11 cellular contexts compared by ENCODE assay signal in the genomic region with DNA sequence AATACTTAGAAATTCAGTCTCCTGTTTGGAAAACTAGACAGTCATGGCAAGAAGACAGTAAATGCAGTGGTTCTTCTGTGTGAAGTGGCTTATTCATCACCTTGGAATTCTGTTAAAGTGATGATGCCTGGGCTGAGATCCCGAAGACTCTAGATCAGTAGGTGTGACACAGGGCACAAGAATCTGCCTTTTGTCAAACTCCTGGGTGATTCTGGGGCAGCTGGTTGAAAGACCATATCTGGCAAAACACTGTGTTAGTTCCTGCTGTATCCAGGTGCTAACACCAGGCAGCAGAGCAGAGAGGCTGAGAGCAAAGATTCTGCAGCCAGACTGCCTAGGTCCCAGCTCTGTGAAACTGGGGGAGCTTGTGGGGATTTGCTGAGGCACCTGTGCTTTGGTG. TPM values are rescaled to one million over a fixed set of nuclear protein-coding genes. Genes with fewer than 3 reads are reported as not detected.
DNase-seq lines count a peak whose midpoint lies in the region; FAIRE-seq and TF ChIP-seq lines count a peak whose summit lies in the region.
"Had no signal": no experiment of that assay in that cellular context is flagged by ENCODE, and none has a peak within 500 bp of the region (broad histone marks: within the 10 kb centered on the region; RNA-seq: fewer than 3 reads in every experiment).

No MANE protein-coding gene starts in this region.

- H4K20me1 ChIP-seq in OCI-LY3 (ENCODE audit: insufficient read depth, low read length) (no peaks in the 10 kb centered on the region), endothelial cell of umbilical vein (replicated peaks; ENCODE audit: control insufficient read depth, extremely low read depth, insufficient read depth, low read length) (no peaks in the 10 kb centered on the region)

- no peak for TF ChIP-seq CTCF in OCI-LY3 (IDR thresholded peaks at IDR 0.05; ENCODE audit: low read depth, low read length)
- TF ChIP-seq CTCF in endothelial cell of umbilical vein (IDR thresholded peaks at IDR 0.05; ENCODE audit: extremely low read depth in 1 of 2, insufficient read depth in 1 of 2, low read depth in 1 of 2, low read length in 2 of 2), result no peak

- POLR2A ChIA-PET in endothelial cell of umbilical vein (lab: Charles Lee), result no interaction called here

- CTCF ChIA-PET in endothelial cell of umbilical vein (lab: Charles Lee), result interaction anchor here (0.5 to 3.4 kb wide), 5 partner anchors 9 to 51 kb away, joined by 3 to 14 read pairs (median 3); no protein-coding TSS in a partner anchor

- peaks cover 73% of the 10 kb centered on the region for H3K4me1 ChIP-seq in OCI-LY3 (ENCODE audit: low read length)
- peaks cover 20% of the 10 kb centered on the region for H3K4me1 ChIP-seq in endothelial cell of umbilical vein (ENCODE audit: control insufficient read depth, extremely low read depth, insufficient read depth, low read length)

- dilution Hi-C loops in endothelial cell of umbilical vein (cut with MboI; ENCODE audit: extremely low pct_ligation_motif_present, low sequenced_read_pairs), result no loop called here

- H3K27ac ChIP-seq in OCI-LY3 (ENCODE audit: low read length) (peak overlapping the region; percentile 90), endothelial cell of umbilical vein (ENCODE audit: insufficient read depth, low read depth, low read length) (no peak overlapping the region)

- FAIRE-seq in endothelial cell of umbilical vein (lab: Jason Lieb, UNC), result peak; percentile 60

- H3K9ac ChIP-seq in OCI-LY3 (ENCODE audit: low read length) (peak overlapping the region; percentile 75), endothelial cell of umbilical vein (replicated peaks; ENCODE audit: extremely low read depth, insufficient read depth, low read length) (no peak overlapping the region)

- no peaks in the 10 kb centered on the region for H3K9me3 ChIP-seq in OCI-LY3 (ENCODE audit: insufficient read depth, low read length)
- no peaks in the 10 kb centered on the region for H3K9me3 ChIP-seq in endothelial cell of umbilical vein (replicated peaks; ENCODE audit: control insufficient read depth, insufficient read depth, low read length)

- intact Hi-C loops in endothelial cell of umbilical vein (cut with micrococcal nuclease), result loop anchor here (2.0 to 5.0 kb wide), 3 partner anchors 53 to 193 kb away; a partner anchor contains a TSS

- H3K79me2 ChIP-seq in OCI-LY3 (ENCODE audit: low read length) (no peaks in the 10 kb centered on the region), endothelial cell of umbilical vein (ENCODE audit: control insufficient read depth, insufficient read depth, low read length) (no peaks in the 10 kb centered on the region)

- H3K36me3 ChIP-seq in OCI-LY3 (replicated peaks; ENCODE audit: low read depth, low read length), result no peaks in the 10 kb centered on the region
- no peaks in the 10 kb centered on the region for H3K36me3 ChIP-seq in endothelial cell of umbilical vein (ENCODE audit: control insufficient read depth in 2 of 2, extremely low read depth in 1 of 2, insufficient read depth in 2 of 2, low read length in 2 of 2)

- peak overlapping the region; percentile 99 for H3K4me2 ChIP-seq in OCI-LY3 (ENCODE audit: low read length)
- peak overlapping the region; percentile 25 for H3K4me2 ChIP-seq in endothelial cell of umbilical vein (ENCODE audit: insufficient read depth, low read length)

- peak overlapping the region; percentile 54 for H3K4me3 ChIP-seq in OCI-LY3 (ENCODE audit: low read length)
- H3K4me3 ChIP-seq in endothelial cell of umbilical vein (replicated peaks in 1 of 3; ENCODE audit: insufficient read depth in 1 of 3, low read depth in 1 of 3, low read length in 3 of 3), result no peak overlapping the region

- H3K9me1 ChIP-seq in endothelial cell of umbilical vein (replicated peaks; ENCODE audit: control insufficient read depth, extremely low read depth, insufficient read depth, low read length), result no peaks in the 10 kb centered on the region

- peak; percentile 97 for DNase-seq in ELR (ENCODE audit: low read depth)
- no peak for DNase-seq in endothelial cell of umbilical vein (ENCODE audit: low read depth, low spot score)
- peak; percentile 67 for DNase-seq in non-pigmented ciliary epithelial cell (ENCODE audit: low read depth)
- no peak for DNase-seq in ureter (ENCODE audit: low spot score)
- DNase-seq in stimulated activated CD8-positive, alpha-beta memory T cell treated with anti-CD3 and anti-CD28 coated beads, Interleukin-4, amount 100 ng/mL, for 48 hours, result no peak
- no peak for DNase-seq in NCI-H1694 (lab: John Stamatoyannopoulos, UW)
- no peak for DNase-seq in epidermal melanocyte (ENCODE audit: insufficient read length, low spot score)
- DNase-seq: NCI-H526 treated with DMSO at 0.1 percent for 48 hours, T-helper 9 cell had no signal

- TF ChIP-seq POLR2A in endothelial cell of umbilical vein (IDR thresholded peaks at IDR 0.05; ENCODE audit: low read depth, low read length), result no peak

- H3K27me3 ChIP-seq in OCI-LY3 (ENCODE audit: low read depth, low read length) (no peaks in the 10 kb centered on the region), endothelial cell of umbilical vein (ENCODE audit: control insufficient read depth in 2 of 2, insufficient read depth in 2 of 2, low read length in 2 of 2) (no peaks in the 10 kb centered on the region)

- no peak overlapping the region for H2AFZ ChIP-seq in OCI-LY3 (ENCODE audit: low read depth, low read length)
- H2AFZ ChIP-seq in endothelial cell of umbilical vein (ENCODE audit: low read depth, low read length), result no peak overlapping the region

- BruUV-seq in endothelial cell of umbilical vein (replicated peaks; lab: Mats Ljungman, UMichigan), result no TSS peak

TF ChIP-seq in endothelial cell of umbilical vein, 7 proteins besides CTCF, POLR2A, EP300 and RAD21:
- TF ChIP-seq MYC (IDR thresholded peaks at IDR 0.05; ENCODE audit: low read depth, low read length), result no peak
- no peak for TF ChIP-seq POLR2AphosphoS5 (IDR thresholded peaks at IDR 0.05; ENCODE audit: insufficient read depth, low read depth, low read length)
- TF ChIP-seq FOS (IDR thresholded peaks at IDR 0.05; ENCODE audit: borderline replicate concordance, insufficient read depth, low read length), result peak; percentile 25
- no peak for TF ChIP-seq GATA2 (IDR thresholded peaks at IDR 0.05; ENCODE audit: insufficient read depth, insufficient read length, low read depth, low read length)
- TF ChIP-seq EZH2 (IDR thresholded peaks at IDR 0.05; ENCODE audit: borderline replicate concordance, low read depth, low read length, severe bottlenecking), result no peak
- peak; percentile 38 for TF ChIP-seq JUN (IDR thresholded peaks at IDR 0.05; ENCODE audit: borderline replicate concordance, insufficient read depth, insufficient read length, low read depth)
- TF ChIP-seq, protein P1, sequence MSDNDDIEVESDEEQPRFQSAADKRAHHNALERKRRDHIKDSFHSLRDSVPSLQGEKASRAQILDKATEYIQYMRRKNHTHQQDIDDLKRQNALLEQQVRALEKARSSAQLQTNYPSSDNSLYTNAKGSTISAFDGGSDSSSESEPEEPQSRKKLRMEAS (IDR thresholded peaks at IDR 0.05; ENCODE audit: insufficient read depth, insufficient read length), result no peak
TF ChIP-seq in endothelial cell of umbilical vein: peak in this region for 2.

RNA-seq across cellular contexts. Expression of a gene that starts 26.5 kb away (rescaled TPM):
- total RNA-seq in endothelial cell of umbilical vein (0.12 and 0.13 TPM in 2 replicates), ureter (13.1 TPM)
- polyA plus RNA-seq in endothelial cell of umbilical vein, result 0.03 and 0.05 TPM in 2 replicates
- polyA plus RNA-seq in endothelial cell of umbilical vein (2011; cell fraction: cytosol; rRNA removed), result 0.04 TPM in 2 replicates
- polyA plus RNA-seq in endothelial cell of umbilical vein (2011; cell fraction: nucleus; rRNA removed), result 0.07 and 0.11 TPM in 2 replicates
- polyA plus RNA-seq in endothelial cell of umbilical vein (2012), result 0.07 TPM in 1 of 2 replicates, not detected in the other
- 0.13 and 0.32 TPM in 2 replicates for polyA minus RNA-seq in endothelial cell of umbilical vein
- polyA minus RNA-seq in endothelial cell of umbilical vein (2011; cell fraction: cytosol; rRNA and poly(A)+ RNA removed), result not detected
- 0.14 TPM in 1 of 2 replicates, not detected in the other for polyA minus RNA-seq in endothelial cell of umbilical vein (2011; cell fraction: nucleus; rRNA and poly(A)+ RNA removed)
- total RNA-seq: chondrocyte had no signal

Comparison
In these comparisons a context has a peak if more than half of its experiments do, and no peak if none do; other contexts are left out.
1. DNase-seq: peak in ELR (single experiment) and non-pigmented ciliary epithelial cell (single experiment); none in endothelial cell of umbilical vein (single experiment), ureter (single experiment), stimulated activated CD8-positive, alpha-beta memory T cell treated with anti-CD3 and anti-CD28 coated beads, Interleukin-4, amount 100 ng/mL, for 48 hours (single experiment), NCI-H1694 (single experiment) and epidermal melanocyte (single experiment).
2. RNA of a gene that starts 26.5 kb away (total RNA-seq): 13.1 TPM in ureter (single experiment); 0.12 to 0.13 TPM in endothelial cell of umbilical vein; every median in the first group is over 10 times any median in the second.